Comparison of ENCODE assay signal across 8 cellular contexts in the genomic region with DNA sequence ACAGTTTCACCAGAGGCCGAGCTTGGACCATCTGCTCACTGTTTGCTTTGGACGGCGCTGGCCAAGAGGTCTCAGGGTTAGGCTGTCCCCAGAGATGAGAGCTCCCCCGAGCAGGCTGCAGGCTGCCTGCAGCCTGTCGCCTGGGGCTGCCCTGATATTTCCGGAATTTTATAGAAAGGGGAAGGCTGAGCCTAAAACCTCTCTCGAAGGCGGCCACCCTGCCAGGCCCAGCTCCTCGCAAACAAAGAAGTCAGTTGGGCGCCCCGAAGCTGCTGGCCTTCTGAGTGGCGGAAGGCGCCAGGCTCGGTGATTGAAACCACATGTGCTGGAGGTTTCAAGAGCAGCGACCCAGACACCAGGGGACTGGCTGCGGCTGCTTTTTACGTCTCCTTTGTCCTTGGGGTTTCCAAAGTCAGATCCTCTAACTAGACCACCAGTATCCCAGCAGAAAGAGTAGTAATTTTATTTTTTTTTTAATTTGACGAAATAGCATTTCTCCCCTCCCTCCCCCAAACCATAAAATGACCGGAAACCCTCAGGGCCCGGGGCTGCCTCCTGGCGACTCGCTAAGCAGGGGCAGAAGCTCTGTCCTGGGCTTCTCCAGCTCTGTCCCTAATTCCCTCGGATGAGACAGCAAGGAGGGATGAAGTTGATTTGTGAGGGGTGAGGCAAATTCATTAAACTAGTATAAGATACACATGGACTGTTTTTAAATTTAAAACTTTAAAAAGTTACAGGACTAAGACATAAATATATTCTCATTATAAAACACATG. TPM values are rescaled to one million over a fixed set of nuclear protein-coding genes. Genes with fewer than 3 reads are reported as not detected.
DNase-seq lines count a peak whose midpoint lies in the region; ATAC-seq and TF ChIP-seq lines count a peak whose summit lies in the region.

No MANE protein-coding gene starts in this region.

- H3K4me1 ChIP-seq in thoracic aorta (ENCODE audit: control insufficient read depth in 1 of 2, low read depth in 2 of 2), result peaks cover 13 to 52% of the 10 kb centered on the region in 2 donors

- peaks cover 2% of the 10 kb centered on the region; the same call in 1 of the 2 replicates for H3K27me3 Mint-ChIP-seq in HFFc6 (ENCODE audit: insufficient read depth)

- TF ChIP-seq CTCF in HFFc6 (IDR thresholded peaks at IDR 0.05) (peak; percentile 25), thoracic aorta (IDR thresholded peaks at IDR 0.05) (no peak)

- peak overlapping the region; percentile 64 for H3K4me3 ChIP-seq in thoracic aorta

- H3K9me3 ChIP-seq in thoracic aorta, result no peaks in the 10 kb centered on the region

- peak; percentile 89 for DNase-seq in HFFc6
- DNase-seq in brain pericyte (ENCODE audit: low read depth, low spot score), result peak; percentile 81
- peak; percentile 51 for DNase-seq in left lobe of liver (ENCODE audit: low spot score)
- DNase-seq in thoracic aorta (ENCODE audit: low spot score), result peak; percentile 28
- DNase-seq in NCI-H2107 treated with DMSO at 0.1 percent for 48 hours (lab: John Stamatoyannopoulos, UW; ENCODE audit: unreplicated experiment), result no peak
- no peak for DNase-seq in SIG-M5 (lab: John Stamatoyannopoulos, UW)
- DNase-seq in activated CD4-positive, alpha-beta T cell treated with anti-CD3 and anti-CD28 coated beads, Interleukin-2, amount 50 U/mL, for 48 hours, result no peak

- ATAC-seq in left lobe of liver, result peak; percentile 44
- ATAC-seq in thoracic aorta (ENCODE audit: insufficient number of reproducible peaks, low FRiP score, low read depth), result peak; percentile 20
- ATAC-seq in HG03571 (IDR thresholded peaks at IDR 0.05; ENCODE audit: unreplicated experiment), result no peak

- H3K4me1 Mint-ChIP-seq in HFFc6 (ENCODE audit: low read depth), result peaks cover 36% of the 10 kb centered on the region

- no peaks in the 10 kb centered on the region for H3K27me3 ChIP-seq in thoracic aorta (replicated peaks; ENCODE audit: insufficient read depth)

- no peaks in the 10 kb centered on the region for H3K36me3 ChIP-seq in thoracic aorta

- peak overlapping the region; percentile 100 for H3K27ac Mint-ChIP-seq in HFFc6

- peak overlapping the region; percentile 89 to 97 for H3K27ac ChIP-seq in thoracic aorta

- peaks cover 27% of the 10 kb centered on the region for H3K36me3 Mint-ChIP-seq in HFFc6 (ENCODE audit: low read depth)

- H3K9me3 Mint-ChIP-seq in HFFc6, result no peaks in the 10 kb centered on the region

- peak overlapping the region; percentile 87 for H3K4me3 Mint-ChIP-seq in HFFc6

RNA-seq across cellular contexts. Expression of gene CLMP, which starts 57.4 kb away (rescaled TPM):
- 100 to 1,000 TPM; 126 to 201 (median 138) TPM for total RNA-seq in HFFc6 (2021; fragmentation: NEBNext Ultra II Directional; extraction: Animal tissue kit (Norgen Biotek cat#: 25700))
- total RNA-seq in left lobe of liver (0.45 TPM), thoracic aorta (100 to 1,000 TPM in 1 of 2 donors, 10 to 100 TPM in 1; 48.3 to 126 TPM)

Comparison
In these comparisons a context has a peak if more than half of its experiments do, and no peak if none do; other contexts are left out.
1. DNase-seq: peak in HFFc6 (single experiment), brain pericyte (single experiment), left lobe of liver (single experiment) and thoracic aorta (single experiment); none in NCI-H2107 treated with DMSO at 0.1 percent for 48 hours (single experiment), SIG-M5 (single experiment) and activated CD4-positive, alpha-beta T cell treated with anti-CD3 and anti-CD28 coated beads, Interleukin-2, amount 50 U/mL, for 48 hours (0 of 2).
2. RNA of gene CLMP, which starts 57.4 kb away (total RNA-seq): 126 to 201 TPM in HFFc6 and 48.3 to 126 TPM in thoracic aorta; 0.45 TPM in left lobe of liver (single experiment); every median in the first group is over 10 times any median in the second.